ENCODE assay signal across 18 cellular contexts in the genomic region with DNA sequence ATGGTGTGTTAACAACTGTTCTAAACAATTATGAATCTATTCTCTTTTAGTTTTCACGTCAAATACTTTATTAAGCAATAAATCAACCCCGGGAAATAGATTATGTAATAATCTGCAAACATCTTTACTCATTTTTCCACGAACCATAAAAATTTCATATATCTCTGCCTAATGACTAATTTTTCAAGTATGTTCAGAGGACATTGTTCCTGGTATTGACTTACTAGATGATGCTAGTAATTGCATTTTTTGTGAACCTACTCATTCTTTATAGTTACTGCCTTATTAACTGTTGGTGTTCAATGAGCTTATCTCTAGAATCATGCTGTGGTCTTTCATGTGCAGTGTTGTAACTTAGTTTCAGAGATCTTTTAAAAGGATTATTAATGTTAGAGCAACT. TPM values are rescaled to one million over a fixed set of nuclear protein-coding genes. Genes with fewer than 3 reads are reported as not detected.
DNase-seq lines count a peak whose midpoint lies in the region; ATAC-seq and TF ChIP-seq lines count a peak whose summit lies in the region.
"Had no signal": no experiment of that assay in that cellular context is flagged by ENCODE, and none has a peak within 500 bp of the region (broad histone marks: within the 10 kb centered on the region; RNA-seq: fewer than 3 reads in every experiment).

No MANE protein-coding gene starts in this region.

- H3K9me2 ChIP-seq in PC-9 (ENCODE audit: insufficient read depth), result no peaks in the 10 kb centered on the region

- H3K36me3 ChIP-seq in PC-9 (ENCODE audit: low read depth) (no peaks in the 10 kb centered on the region), osteoblast (ENCODE audit: insufficient read depth, low read length) (no peaks in the 10 kb centered on the region)
- H3K36me3 ChIP-seq: BLaER1 treated with 17β-estradiol and CSF1 and Interleukin-3, amounts not matched to agents 10 nM and 100 nM had no signal

- TF ChIP-seq CTCF in PC-9 (conservative IDR thresholded peaks at IDR 0.05) (no peak), osteoblast (IDR thresholded peaks at IDR 0.05; ENCODE audit: extremely low read depth, low read depth, low read length) (no peak)

- CTCF ChIA-PET in PC-9 (lab: Charles Lee), result no interaction called here

- no peak for ATAC-seq in HG02973 (IDR thresholded peaks at IDR 0.05; ENCODE audit: unreplicated experiment)
- ATAC-seq: activated naive CD8-positive, alpha-beta T cell treated with anti-CD3 and anti-CD28 coated beads, Interleukin-2, amount 50 U/mL, for 24 hours; GM23338; left lobe of liver had no signal

- H3K4me1 ChIP-seq in PC-9 (replicated peaks; ENCODE audit: insufficient read depth) (peaks cover 25% of the 10 kb centered on the region), osteoblast (ENCODE audit: insufficient read depth, low read length) (peaks cover 11% of the 10 kb centered on the region)
- H3K4me1 ChIP-seq: BLaER1 treated with 17β-estradiol and CSF1 and Interleukin-3, amounts not matched to agents 10 nM and 100 nM had no signal

- peak overlapping the region; percentile 54 for H3K27ac ChIP-seq in PC-9
- H3K27ac ChIP-seq in osteoblast (ENCODE audit: low read depth, low read length), result peak overlapping the region; percentile 44
- H3K27ac ChIP-seq: BLaER1 treated with 17β-estradiol and CSF1 and Interleukin-3, amounts not matched to agents 10 nM and 100 nM had no signal

- no peak overlapping the region for H3K4me3 ChIP-seq in PC-9
- no peak overlapping the region for H3K4me3 ChIP-seq in osteoblast (ENCODE audit: insufficient read depth, low read length)
- H3K4me3 ChIP-seq: BLaER1 treated with 17β-estradiol and CSF1 and Interleukin-3, amounts not matched to agents 10 nM and 100 nM; GM23338 had no signal

- no peak overlapping the region for H2AFZ ChIP-seq in PC-9
- no peak overlapping the region for H2AFZ ChIP-seq in osteoblast (ENCODE audit: low read length)
- H2AFZ ChIP-seq: GM23338 had no signal

- H4K20me1 ChIP-seq in PC-9 (ENCODE audit: insufficient read depth) (no peaks in the 10 kb centered on the region), osteoblast (ENCODE audit: insufficient read depth, low read length) (no peaks in the 10 kb centered on the region)
- H4K20me1 ChIP-seq: BLaER1 treated with 17β-estradiol and CSF1 and Interleukin-3, amounts not matched to agents 10 nM and 100 nM had no signal

- POLR2A ChIA-PET in PC-9 (lab: Charles Lee; ENCODE audit: unreplicated experiment), result no interaction called here

- H3K9me3 ChIP-seq in PC-9 (ENCODE audit: insufficient read depth, low read depth), result peaks cover 11% of the 10 kb centered on the region
- no peaks in the 10 kb centered on the region for H3K9me3 ChIP-seq in osteoblast (ENCODE audit: low read depth, low read length)

- peak; percentile 93 for DNase-seq in ELR (ENCODE audit: low read depth)
- peak in 1 of 2 experiments; percentile 74 for DNase-seq in PC-9
- peak; percentile 87 for DNase-seq in fibroblast of gingiva (ENCODE audit: low read depth)
- peak; percentile 26 for DNase-seq in osteoblast (ENCODE audit: insufficient read length, low spot score, missing footprints)
- DNase-seq in NCI-H1092 treated with DMSO at 0.1 percent for 48 hours (lab: John Stamatoyannopoulos, UW), result no peak
- DNase-seq in medulla oblongata (ENCODE audit: extremely low spot score), result no peak
- DNase-seq in NCI-H1436 treated with DMSO at 0.1 percent for 48 hours (lab: John Stamatoyannopoulos, UW), result no peak
- DNase-seq: activated CD4-positive, alpha-beta T cell treated with anti-CD3 and anti-CD28 coated beads, Interleukin-2, amount 50 U/mL, for 1 hour; activated naive CD8-positive, alpha-beta T cell treated with anti-CD3 and anti-CD28 coated beads, Interleukin-2, amount 50 U/mL, for 24 hours; activated T-cell treated with anti-CD3 and anti-CD28 coated beads, Interleukin-2, amount 50 U/mL, for 48 hours; naive B cell; NCI-H2029 treated with DMSO at 0.1 percent for 48 hours; SHP77; T-helper 9 cell had no signal

- H3K27me3 ChIP-seq in PC-9 (ENCODE audit: insufficient read depth, low read depth) (no peaks in the 10 kb centered on the region), osteoblast (ENCODE audit: insufficient read depth, low read length) (no peaks in the 10 kb centered on the region)
- H3K27me3 ChIP-seq: BLaER1 treated with 17β-estradiol and CSF1 and Interleukin-3, amounts not matched to agents 10 nM and 100 nM had no signal

- H3K4me2 ChIP-seq in PC-9 (peak overlapping the region; percentile 38), osteoblast (ENCODE audit: insufficient read depth, low read length) (peak overlapping the region; percentile 41)
- H3K4me2 ChIP-seq: BLaER1 treated with 17β-estradiol and CSF1 and Interleukin-3, amounts not matched to agents 10 nM and 100 nM; GM23338 had no signal

- BruUV-seq in PC-9 (replicated peaks; lab: Mats Ljungman, UMichigan), result no TSS peak

- H3K79me2 ChIP-seq in PC-9 (ENCODE audit: low read depth), result no peaks in the 10 kb centered on the region
- no peaks in the 10 kb centered on the region for H3K79me2 ChIP-seq in osteoblast (ENCODE audit: insufficient read depth, low read length)

- intact Hi-C loops in PC-9 (cut with micrococcal nuclease; ENCODE audit: unreplicated experiment), result loop anchor here (1.0 kb wide), 1 partner anchor 45 kb away; no protein-coding TSS in a partner anchor

- H3F3A ChIP-seq in PC-9 (ENCODE audit: insufficient read depth, low read depth), result peaks cover 7% of the 10 kb centered on the region; the same call in 1 of the 2 replicates

RNA-seq across cellular contexts. Expression of gene FBN2, which starts 41.1 kb away (rescaled TPM):
- total RNA-seq in PC-9 (2021) (0.08 and 0.22 TPM in 2 replicates), osteoblast (16.6 and 33.0 TPM in 2 replicates)

Comparison
In these comparisons a context has a peak if more than half of its experiments do, and no peak if none do; other contexts are left out.
1. DNase-seq: peak in ELR (single experiment), fibroblast of gingiva (single experiment) and osteoblast (single experiment); none in NCI-H1092 treated with DMSO at 0.1 percent for 48 hours (single experiment), medulla oblongata (single experiment) and NCI-H1436 treated with DMSO at 0.1 percent for 48 hours (single experiment).
2. RNA of gene FBN2, which starts 41.1 kb away (total RNA-seq): 16.6 to 33.0 TPM in osteoblast; 0.08 to 0.22 TPM in PC-9; every median in the first group is over 10 times any median in the second.